ENCODE assay signal across 8 cellular contexts in genomic region chr4:76148142-76148849, GRCh38. TPM values are rescaled to one million over a fixed set of nuclear protein-coding genes. Genes with fewer than 3 reads are reported as not detected.
A peak's percentile ranks its signal among the peaks of the same experiment; 100 is the strongest.
DNase-seq lines count a peak whose midpoint lies in the region; ATAC-seq and TF ChIP-seq lines count a peak whose summit lies in the region.

A gene with protein sequence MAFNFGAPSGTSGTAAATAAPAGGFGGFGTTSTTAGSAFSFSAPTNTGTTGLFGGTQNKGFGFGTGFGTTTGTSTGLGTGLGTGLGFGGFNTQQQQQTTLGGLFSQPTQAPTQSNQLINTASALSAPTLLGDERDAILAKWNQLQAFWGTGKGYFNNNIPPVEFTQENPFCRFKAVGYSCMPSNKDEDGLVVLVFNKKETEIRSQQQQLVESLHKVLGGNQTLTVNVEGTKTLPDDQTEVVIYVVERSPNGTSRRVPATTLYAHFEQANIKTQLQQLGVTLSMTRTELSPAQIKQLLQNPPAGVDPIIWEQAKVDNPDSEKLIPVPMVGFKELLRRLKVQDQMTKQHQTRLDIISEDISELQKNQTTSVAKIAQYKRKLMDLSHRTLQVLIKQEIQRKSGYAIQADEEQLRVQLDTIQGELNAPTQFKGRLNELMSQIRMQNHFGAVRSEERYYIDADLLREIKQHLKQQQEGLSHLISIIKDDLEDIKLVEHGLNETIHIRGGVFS (minus strand): TSS chr4:76148397. CDS start chr4:76148374, 23 bp downstream.

- H3K9me3 Mint-ChIP-seq in HFFc6, result no peaks in the 10 kb centered on the region
- no peaks in the 10 kb centered on the region for H3K9me3 Mint-ChIP-seq in activated naive CD4-positive, alpha-beta T cell treated with anti-CD3 and anti-CD28 coated beads, Interleukin-2, amount 10 ng/mL, durations not matched to agents 7 days and 5 days

- peaks cover 5 to 36% (median 14%) of the 10 kb centered on the region in 3 donors for H3K4me1 ChIP-seq in gastroesophageal sphincter
- H3K4me1 ChIP-seq in neutrophil (ENCODE audit: control insufficient read depth in 1 of 2, insufficient read depth in 1 of 2, low read depth in 1 of 2, low read length in 1 of 2), result peaks cover 9 to 11% of the 10 kb centered on the region in 2 experiments

- peaks cover 13% of the 10 kb centered on the region for H3K36me3 ChIP-seq in SK-N-MC (ENCODE audit: insufficient read depth, low read length)
- peaks cover 0 to 8% of the 10 kb centered on the region in 2 donors for H3K36me3 ChIP-seq in gastroesophageal sphincter
- H3K36me3 ChIP-seq in neutrophil, result no peaks in the 10 kb centered on the region

- H3K27ac ChIP-seq in SK-N-MC, result peak within 1 kb of the TSS; percentile 92
- peak within 1 kb of the TSS; percentile 88 to 94 (median 91) for H3K27ac ChIP-seq in gastroesophageal sphincter
- H3K27ac ChIP-seq in neutrophil, result peak within 1 kb of the TSS; percentile 81
- H3K27ac ChIP-seq in substantia nigra (ENCODE audit: low read depth, low read length, poor library complexity, severe bottlenecking), result peak within 1 kb of the TSS; percentile 76

- peaks cover 2% of the 10 kb centered on the region; the same call in 1 of the 2 replicates for H3K27me3 Mint-ChIP-seq in HFFc6 (ENCODE audit: insufficient read depth)
- peaks cover 3% of the 10 kb centered on the region for H3K27me3 Mint-ChIP-seq in activated naive CD4-positive, alpha-beta T cell treated with anti-CD3 and anti-CD28 coated beads, Interleukin-2, amount 10 ng/mL, durations not matched to agents 7 days and 5 days

- H3K27me3 ChIP-seq in gastroesophageal sphincter, result no peaks in the 10 kb centered on the region
- H3K27me3 ChIP-seq in neutrophil, result no peaks in the 10 kb centered on the region

- TF ChIP-seq POLR2A in NB4 (IDR thresholded peaks at IDR 0.05; ENCODE audit: extremely low read depth, insufficient read length), result peak; percentile 87
- peak; percentile 52 to 69 for TF ChIP-seq POLR2A in gastroesophageal sphincter (IDR thresholded peaks at IDR 0.05)

- DNase-seq in GM04503 (ENCODE audit: low read depth) (peak; percentile 70), HFFc6 (peak; percentile 88), NB4 (ENCODE audit: low read depth) (peak; percentile 97), SK-N-MC (ENCODE audit: low read depth, low spot score) (peak; percentile 81), substantia nigra (lab: John Stamatoyannopoulos, UW) (peak; percentile 63 to 96 (median 90))
- DNase-seq in activated naive CD4-positive, alpha-beta T cell treated with anti-CD3 and anti-CD28 coated beads, Interleukin-2, amount 10 ng/mL, durations not matched to agents 7 days and 5 days, result peak; percentile 96

- peak; percentile 99 for ATAC-seq in gastroesophageal sphincter

- H3K9me3 ChIP-seq in SK-N-MC (ENCODE audit: low read depth, low read length) (no peaks in the 10 kb centered on the region), gastroesophageal sphincter (no peaks in the 10 kb centered on the region), neutrophil (no peaks in the 10 kb centered on the region)

- TF ChIP-seq EP300 in gastroesophageal sphincter (IDR thresholded peaks at IDR 0.05), result no peak

- peak within 1 kb of the TSS; percentile 96 for H3K9ac ChIP-seq in SK-N-MC (ENCODE audit: insufficient read length)

- peak within 1 kb of the TSS; percentile 99 for H3K4me3 Mint-ChIP-seq in HFFc6
- H3K4me3 Mint-ChIP-seq in activated naive CD4-positive, alpha-beta T cell treated with anti-CD3 and anti-CD28 coated beads, Interleukin-2, amount 10 ng/mL, durations not matched to agents 7 days and 5 days, result peak within 1 kb of the TSS; percentile 95

- no peak for TF ChIP-seq CTCF in HFFc6 (IDR thresholded peaks at IDR 0.05)
- TF ChIP-seq CTCF in NB4 (IDR thresholded peaks at IDR 0.05; ENCODE audit: low read depth, low read length), result no peak
- peak in 1 of 4 experiments; percentile 5 for TF ChIP-seq CTCF in gastroesophageal sphincter (IDR thresholded peaks at IDR 0.05)
- no peak for TF ChIP-seq CTCF in neutrophil (IDR thresholded peaks at IDR 0.05)

- CTCF ChIA-PET in activated naive CD4-positive, alpha-beta T cell treated with anti-CD3 and anti-CD28 coated beads, Interleukin-2, amount 10 ng/mL, durations not matched to agents 7 days and 5 days (lab: Charles Lee), result interaction anchor here (0.7 to 1.0 kb wide), 2 partner anchors 72 to 229 kb away, joined by 3 read pairs; no protein-coding TSS in a partner anchor

- peak within 1 kb of the TSS; percentile 97 for H3K4me3 ChIP-seq in NB4 (ENCODE audit: low read depth, low read length)
- peak within 1 kb of the TSS; percentile 96 for H3K4me3 ChIP-seq in SK-N-MC
- peak within 1 kb of the TSS; percentile 87 to 97 for H3K4me3 ChIP-seq in gastroesophageal sphincter
- H3K4me3 ChIP-seq in neutrophil (ENCODE audit: low read depth in 1 of 2, low read length in 1 of 2), result peak within 1 kb of the TSS; percentile 78 to 93

- WGBS in gastroesophageal sphincter (ENCODE audit: low coverage in 1 of 2), 2 donors, result 0% methylated on average over 3 to 7 of the region's 47 CpGs

- H3K4me1 Mint-ChIP-seq in HFFc6 (ENCODE audit: low read depth), result peaks cover 37% of the 10 kb centered on the region
- peaks cover 37% of the 10 kb centered on the region for H3K4me1 Mint-ChIP-seq in activated naive CD4-positive, alpha-beta T cell treated with anti-CD3 and anti-CD28 coated beads, Interleukin-2, amount 10 ng/mL, durations not matched to agents 7 days and 5 days

- H3K36me3 Mint-ChIP-seq in HFFc6 (ENCODE audit: low read depth), result peaks cover 10% of the 10 kb centered on the region; the same call in 1 of the 2 replicates
- peaks cover 6% of the 10 kb centered on the region for H3K36me3 Mint-ChIP-seq in activated naive CD4-positive, alpha-beta T cell treated with anti-CD3 and anti-CD28 coated beads, Interleukin-2, amount 10 ng/mL, durations not matched to agents 7 days and 5 days

- H3K27ac Mint-ChIP-seq in HFFc6, result peak within 1 kb of the TSS; percentile 97
- peak within 1 kb of the TSS; percentile 96 for H3K27ac Mint-ChIP-seq in activated naive CD4-positive, alpha-beta T cell treated with anti-CD3 and anti-CD28 coated beads, Interleukin-2, amount 10 ng/mL, durations not matched to agents 7 days and 5 days

RNA-seq across cellular contexts. Expression of the gene that starts here (rescaled TPM):
- total RNA-seq in HFFc6 (2021; fragmentation: NEBNext Ultra II Directional; extraction: Animal tissue kit (Norgen Biotek cat#: 25700)), result 10 to 100 TPM; 25.7 to 37.8 (median 33.3) TPM
- total RNA-seq in gastroesophageal sphincter, result 10 to 100 TPM; 32.2 to 58.0 (median 40.8) TPM

Comparison
In these comparisons a context has a peak if more than half of its experiments do, and no peak if none do; other contexts are left out.
1. Peak in every context shown above with its lines: DNase-seq, ATAC-seq, H3K4me3 ChIP-seq and H3K27ac ChIP-seq.